ENCODE assay signal across 8 cellular contexts in genomic region chr6:35258858-35259193, GRCh38. TPM values are rescaled to one million over a fixed set of nuclear protein-coding genes. Genes with fewer than 3 reads are reported as not detected.
DNase-seq lines count a peak whose midpoint lies in the region; ATAC-seq and TF ChIP-seq lines count a peak whose summit lies in the region.

No MANE protein-coding gene starts in this region.

- H3K9me2 ChIP-seq in Loucy (replicated peaks; ENCODE audit: low read depth, low read length): no peaks in the 10 kb centered on the region

- peak; percentile 12 for ATAC-seq in GM19452 (IDR thresholded peaks at IDR 0.05; ENCODE audit: unreplicated experiment)
- ATAC-seq in activated T-helper 17 cell treated with anti-CD3 and anti-CD28 coated beads, Interleukin-2, amount 50 U/mL, for 72 hours (replicated peaks): peak; percentile 19
- peak in 2 of 4 donors; percentile 4 to 5 for ATAC-seq in heart left ventricle
- no peak for ATAC-seq in HG02970 (IDR thresholded peaks at IDR 0.05; ENCODE audit: low FRiP score, unreplicated experiment)

- peak overlapping the region; percentile 84 for H3K4me2 ChIP-seq in Loucy (ENCODE audit: low read depth, low read length, poor library complexity, severe bottlenecking)

- no peaks in the 10 kb centered on the region for H3K36me3 ChIP-seq in Loucy (ENCODE audit: insufficient read depth, low read length)
- no peaks in the 10 kb centered on the region for H3K36me3 ChIP-seq in heart left ventricle

- peak; percentile 49 for DNase-seq in COLO829 (ENCODE audit: low spot score)
- DNase-seq in heart left ventricle: peak in 1 of 5 donors; percentile 29
- peak; percentile 30 for DNase-seq in renal cortical epithelial cell (ENCODE audit: low read depth)
- DNase-seq in AML-193 (lab: John Stamatoyannopoulos, UW): no peak

- H3K4me1 Mint-ChIP-seq in activated T-helper 17 cell treated with anti-CD3 and anti-CD28 coated beads, Interleukin-2, amount 50 U/mL, for 72 hours: peaks cover 27% of the 10 kb centered on the region

- peaks cover 38% of the 10 kb centered on the region for H3K79me2 ChIP-seq in Loucy (ENCODE audit: insufficient read depth, low read length)

- H3K27ac Mint-ChIP-seq in activated T-helper 17 cell treated with anti-CD3 and anti-CD28 coated beads, Interleukin-2, amount 50 U/mL, for 72 hours: peak overlapping the region; percentile 96

- intact Hi-C loops in heart left ventricle (cut with DNase I): no loop called here

- peaks cover 3% of the 10 kb centered on the region for H4K20me1 ChIP-seq in Loucy (ENCODE audit: insufficient read depth, low read length, poor library complexity, severe bottlenecking)

- H3F3A ChIP-seq in Loucy (ENCODE audit: low read depth): peaks cover 6% of the 10 kb centered on the region; the same call in 1 of the 2 replicates

- peak overlapping the region; percentile 92 for H2AFZ ChIP-seq in Loucy (ENCODE audit: low read length)

- peaks cover 23% of the 10 kb centered on the region for H3K4me1 ChIP-seq in Loucy (ENCODE audit: insufficient read depth, low read length, poor library complexity, severe bottlenecking)
- peaks cover 0 to 41% (median 27%) of the 10 kb centered on the region in 12 donors for H3K4me1 ChIP-seq in heart left ventricle

- H3K27ac ChIP-seq in heart left ventricle: peak overlapping the region; percentile 97 to 100 (median 99)

- no peaks in the 10 kb centered on the region for H3K27me3 ChIP-seq in Loucy (ENCODE audit: insufficient read depth, low read length, poor library complexity, severe bottlenecking)
- no peaks in the 10 kb centered on the region for H3K27me3 ChIP-seq in heart left ventricle

- H3K4me3 Mint-ChIP-seq in activated T-helper 17 cell treated with anti-CD3 and anti-CD28 coated beads, Interleukin-2, amount 50 U/mL, for 72 hours: peak overlapping the region; percentile 95

- no peaks in the 10 kb centered on the region for H3K27me3 Mint-ChIP-seq in activated T-helper 17 cell treated with anti-CD3 and anti-CD28 coated beads, Interleukin-2, amount 50 U/mL, for 72 hours

- TF ChIP-seq CTCF in Loucy (conservative IDR thresholded peaks at IDR 0.05; ENCODE audit: low read length) (0 out of 2 replicates have a peak, but pooled peaks have one; percentile 20), heart left ventricle (IDR thresholded peaks at IDR 0.05) (peak in 1 of 12 donors; percentile 11)

- H3K4me3 ChIP-seq in Loucy (ENCODE audit: low read length, poor library complexity, severe bottlenecking): peak overlapping the region; percentile 79
- peak overlapping the region; percentile 63 to 99 (median 95) for H3K4me3 ChIP-seq in heart left ventricle

- H3K9me3 Mint-ChIP-seq in activated T-helper 17 cell treated with anti-CD3 and anti-CD28 coated beads, Interleukin-2, amount 50 U/mL, for 72 hours: no peaks in the 10 kb centered on the region

- no peak for TF ChIP-seq POLR2A in heart left ventricle (IDR thresholded peaks at IDR 0.05)

- H3K36me3 Mint-ChIP-seq in activated T-helper 17 cell treated with anti-CD3 and anti-CD28 coated beads, Interleukin-2, amount 50 U/mL, for 72 hours (ENCODE audit: low read depth): peaks cover 7% of the 10 kb centered on the region

- WGBS in heart left ventricle, 4 donors: 0% methylated on average over 14 to 20 of the region's 20 CpGs

- no peaks in the 10 kb centered on the region for H3K9me3 ChIP-seq in Loucy (ENCODE audit: insufficient read depth, low read depth, low read length)
- no peaks in the 10 kb centered on the region for H3K9me3 ChIP-seq in heart left ventricle

- peak overlapping the region; percentile 92 for H3K9ac ChIP-seq in Loucy (ENCODE audit: low read depth, low read length, poor library complexity, severe bottlenecking)

RNA-seq across cellular contexts. Expression of gene ZNF76, which starts 0.7 kb away (rescaled TPM):
- 10 to 100 TPM; 44.3 to 53.2 TPM for total RNA-seq in activated T-helper 17 cell treated with anti-CD3 and anti-CD28 coated beads, Interleukin-2, amount 50 U/mL, for 72 hours
- total RNA-seq in heart left ventricle (10 to 100 TPM; 26.2 to 46.1 (median 33.0) TPM), renal cortical epithelial cell (15.6 and 23.0 TPM in 2 replicates)
- polyA plus RNA-seq in heart left ventricle: 10 to 100 TPM; 20.2 to 42.3 TPM

RNA-seq across cellular contexts. Expression of gene DEF6, which starts 38.8 kb away (rescaled TPM):
- total RNA-seq in activated T-helper 17 cell treated with anti-CD3 and anti-CD28 coated beads, Interleukin-2, amount 50 U/mL, for 72 hours: 100 to 1,000 TPM; 117 to 133 TPM
- total RNA-seq in heart left ventricle: 10 to 100 TPM in 1 of 9 donors, 1 to 10 TPM in 5, under 1 TPM in 3; 0.38 to 14.4 (median 1.3) TPM
- polyA plus RNA-seq in heart left ventricle: under 1 TPM; 0.72 to 0.86 TPM
- 0.99 and 2.6 TPM in 2 replicates for total RNA-seq in renal cortical epithelial cell

RNA-seq across cellular contexts. Expression of gene SCUBE3, which starts 45.1 kb away (rescaled TPM):
- total RNA-seq in activated T-helper 17 cell treated with anti-CD3 and anti-CD28 coated beads, Interleukin-2, amount 50 U/mL, for 72 hours: under 1 TPM in 1 of 2 donors, not detected in 1; 0.05 TPM
- total RNA-seq in heart left ventricle (10 to 100 TPM in 2 of 9 donors, 1 to 10 TPM in 7; 1.7 to 18.7 (median 4.6) TPM), renal cortical epithelial cell (0.15 and 0.17 TPM in 2 replicates)
- 1 to 10 TPM in 1 of 2 donors, under 1 TPM in 1; 0.61 to 2.4 TPM for polyA plus RNA-seq in heart left ventricle

Comparison
In these comparisons a context has a peak if more than half of its experiments do, and no peak if none do; other contexts are left out.
1. DNase-seq: peak in COLO829 (single experiment) and renal cortical epithelial cell (single experiment); none in AML-193 (0 of 2).
2. RNA of gene DEF6, which starts 38.8 kb away (total RNA-seq): 117 to 133 TPM in activated T-helper 17 cell treated with anti-CD3 and anti-CD28 coated beads, Interleukin-2, amount 50 U/mL, for 72 hours; 0.38 to 14.4 TPM in heart left ventricle and 0.99 to 2.6 TPM in renal cortical epithelial cell; every median in the first group is over 4 times any median in the second.